ENCODE assay signal across 8 cellular contexts in the genomic region with DNA sequence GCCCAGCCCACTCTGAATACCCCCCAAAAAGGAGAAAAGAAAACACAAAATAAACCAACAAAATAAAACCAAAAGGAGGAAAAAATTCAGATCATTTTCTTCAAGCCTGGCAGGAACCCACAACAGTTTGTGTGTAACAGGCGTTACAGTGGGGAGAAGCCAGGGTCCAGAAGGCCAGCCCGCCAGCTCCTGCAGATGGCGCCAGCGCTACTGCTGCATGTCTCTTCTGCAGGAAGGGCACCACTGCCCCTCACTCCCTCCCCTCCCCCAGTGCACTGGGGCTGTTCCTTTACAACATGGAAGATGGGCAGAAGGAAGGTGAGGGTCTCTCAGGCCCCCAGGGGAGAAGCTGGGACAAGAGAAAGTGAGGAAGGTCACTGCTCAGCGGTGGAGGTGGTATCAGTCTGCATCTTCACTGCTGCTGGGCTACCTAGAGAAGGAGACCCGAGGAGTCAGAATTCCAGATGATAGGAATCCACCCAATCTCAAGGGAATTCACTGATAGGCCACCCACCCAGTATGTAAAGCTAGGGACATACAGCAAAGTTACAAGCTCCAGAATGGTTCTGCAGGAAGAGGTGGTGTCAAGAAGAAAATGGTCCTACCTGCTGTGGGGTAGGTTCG. TPM values are rescaled to one million over a fixed set of nuclear protein-coding genes. Genes with fewer than 3 reads are reported as not detected.
DNase-seq lines count a peak whose midpoint lies in the region; ATAC-seq and TF ChIP-seq lines count a peak whose summit lies in the region.

No MANE protein-coding gene starts in this region.

- POLR2A ChIA-PET in Caco-2 (lab: Charles Lee), result interaction anchor here (1.0 kb wide), 1 partner anchor 119 kb away, joined by 11 read pairs; a partner anchor contains a TSS

- peak; percentile 76 to 82 for TF ChIP-seq CTCF in Caco-2 (IDR thresholded peaks at IDR 0.05; ENCODE audit: insufficient read depth in 1 of 2, low read depth in 1 of 2, low read length in 1 of 2, severe bottlenecking in 1 of 2, unreplicated experiment in 1 of 2)
- peak; percentile 71; the same call in 1 of the 2 replicates for TF ChIP-seq CTCF in HFFc6 (IDR thresholded peaks at IDR 0.05)
- TF ChIP-seq CTCF in body of pancreas (IDR thresholded peaks at IDR 0.05), result peak in 5 of 7 experiments; percentile 10 to 25 (median 15)
- peak; percentile 12 for TF ChIP-seq CTCF in mesothelial cell of epicardium (IDR thresholded peaks at IDR 0.05; ENCODE audit: unreplicated experiment)

- no TSS peak for BruUV-seq in Caco-2 (replicated peaks; lab: Mats Ljungman, UMichigan)

- no peak overlapping the region for H3K4me3 ChIP-seq in Caco-2 (ENCODE audit: low read depth, low read length)
- H3K4me3 ChIP-seq in body of pancreas, result no peak overlapping the region

- DNase-seq in Caco-2, result peak; percentile 82 to 84
- DNase-seq in HFFc6, result no peak
- peak; percentile 42 for DNase-seq in RPMI7951 (ENCODE audit: low read depth)
- DNase-seq in body of pancreas, result peak; percentile 61 to 75 (median 68)
- no peak for DNase-seq in mesothelial cell of epicardium (ENCODE audit: low spot score in 2 of 2, unreplicated experiment in 2 of 2)
- no peak for DNase-seq in kidney glomerular epithelial cell (lab: John Stamatoyannopoulos, UW)

- intact Hi-C loops in Caco-2 (cut with micrococcal nuclease; ENCODE audit: unreplicated experiment) (loop anchor here (5.0 kb wide), 1 partner anchor 257 kb away; a partner anchor contains a TSS), body of pancreas (cut with DNase I) (no loop called here)

- H3K4me1 Mint-ChIP-seq in Caco-2 (ENCODE audit: low read depth, unreplicated experiment), result peaks cover 23% of the 10 kb centered on the region
- H3K4me1 Mint-ChIP-seq in HFFc6 (ENCODE audit: low read depth), result peaks cover 19% of the 10 kb centered on the region
- peaks cover 14% of the 10 kb centered on the region for H3K4me1 Mint-ChIP-seq in mesothelial cell of epicardium

- CTCF ChIA-PET in Caco-2 (lab: Charles Lee), result interaction anchor here (0.5 to 1.5 kb wide), 12 partner anchors 12 to 183 kb away, joined by 3 to 9 read pairs (median 4); a partner anchor contains a TSS

- 61 to 62% methylated on average over 7 of the region's 7 CpGs for WGBS in body of pancreas, 2 donors

- H3K27ac ChIP-seq in body of pancreas, result no peak overlapping the region

- H3K27ac Mint-ChIP-seq in Caco-2 (ENCODE audit: unreplicated experiment), result no peak overlapping the region
- H3K27ac Mint-ChIP-seq in HFFc6, result peak overlapping the region; percentile 99
- peak overlapping the region; percentile 25 for H3K27ac Mint-ChIP-seq in mesothelial cell of epicardium

- no peaks in the 10 kb centered on the region for H3K27me3 ChIP-seq in Caco-2 (replicated peaks; ENCODE audit: control insufficient read depth, insufficient read depth, low read length)
- H3K27me3 ChIP-seq in body of pancreas, result no peaks in the 10 kb centered on the region

- H3K27me3 Mint-ChIP-seq in Caco-2 (ENCODE audit: insufficient read depth, unreplicated experiment) (no peaks in the 10 kb centered on the region), HFFc6 (ENCODE audit: insufficient read depth) (peaks cover 5% of the 10 kb centered on the region; the same call in 1 of the 2 replicates), mesothelial cell of epicardium (ENCODE audit: low read depth) (no peaks in the 10 kb centered on the region)

- H3K36me3 ChIP-seq in Caco-2 (ENCODE audit: control insufficient read depth, insufficient read depth, low read length), result peaks cover 12% of the 10 kb centered on the region
- H3K36me3 ChIP-seq in body of pancreas (replicated peaks in 1 of 2; ENCODE audit: insufficient read depth in 1 of 2, low read depth in 2 of 2), result peaks cover 15 to 36% of the 10 kb centered on the region in 2 donors

- peak; percentile 25 for ATAC-seq in body of pancreas
- ATAC-seq in GM18873 (IDR thresholded peaks at IDR 0.05; ENCODE audit: low FRiP score, unreplicated experiment), result no peak
- no peak for ATAC-seq in HG02763 (IDR thresholded peaks at IDR 0.05; ENCODE audit: unreplicated experiment)

- H3K4me3 Mint-ChIP-seq in Caco-2 (ENCODE audit: unreplicated experiment) (peak overlapping the region; percentile 81), HFFc6 (no peak overlapping the region), mesothelial cell of epicardium (peak overlapping the region; percentile 10)

- no peak for TF ChIP-seq POLR2A in body of pancreas (IDR thresholded peaks at IDR 0.05)

- H3K4me1 ChIP-seq in Caco-2 (no peaks in the 10 kb centered on the region), body of pancreas (peaks cover 26% of the 10 kb centered on the region)

- H3K9me3 Mint-ChIP-seq in Caco-2 (ENCODE audit: unreplicated experiment) (no peaks in the 10 kb centered on the region), HFFc6 (peaks cover 3% of the 10 kb centered on the region; the same call in 1 of the 2 replicates), mesothelial cell of epicardium (no peaks in the 10 kb centered on the region)

- H3K36me3 Mint-ChIP-seq in Caco-2 (ENCODE audit: insufficient read depth, unreplicated experiment) (peaks cover 96% of the 10 kb centered on the region), HFFc6 (ENCODE audit: low read depth) (peaks cover 60% of the 10 kb centered on the region), mesothelial cell of epicardium (peaks cover 47% of the 10 kb centered on the region)

- H3K9me3 ChIP-seq in Caco-2 (no peaks in the 10 kb centered on the region), body of pancreas (no peaks in the 10 kb centered on the region)

RNA-seq across cellular contexts. Expression of a gene that starts 2.3 kb away (rescaled TPM):
- total RNA-seq in Caco-2 (2022), result 145 and 157 TPM in 2 replicates
- 10 to 100 TPM; 39.5 to 60.5 (median 42.6) TPM for total RNA-seq in HFFc6 (2021; fragmentation: NEBNext Ultra II Directional; extraction: Animal tissue kit (Norgen Biotek cat#: 25700))
- 14.2 and 17.8 TPM in 2 replicates for total RNA-seq in RPMI7951 (2014; rRNA removed; shearing (Covaris generic))
- 10 to 100 TPM; 10.9 to 83.1 TPM for total RNA-seq in body of pancreas
- total RNA-seq in mesothelial cell of epicardium, result 51.8 to 58.6 TPM (median 56.6 TPM) in 3 replicates

RNA-seq across cellular contexts. Expression of a gene that starts 14.5 kb away (rescaled TPM):
- total RNA-seq in Caco-2 (2022), result 0.48 and 0.53 TPM in 2 replicates
- 10 to 100 TPM; 25.9 to 35.6 (median 29.2) TPM for total RNA-seq in HFFc6 (2021; fragmentation: NEBNext Ultra II Directional; extraction: Animal tissue kit (Norgen Biotek cat#: 25700))
- 5.8 and 8.6 TPM in 2 replicates for total RNA-seq in RPMI7951 (2014; rRNA removed; shearing (Covaris generic))
- 10 to 100 TPM; 11.4 to 13.2 TPM for total RNA-seq in body of pancreas
- total RNA-seq in mesothelial cell of epicardium, result 14.8 to 16.1 TPM (median 14.8 TPM) in 3 replicates

RNA-seq across cellular contexts. Expression of a gene that starts 36.1 kb away (rescaled TPM):
- total RNA-seq in Caco-2 (2022), result 4,975 and 5,337 TPM in 2 replicates
- total RNA-seq in HFFc6 (2021; fragmentation: NEBNext Ultra II Directional; extraction: Animal tissue kit (Norgen Biotek cat#: 25700)), result 1,000 to 10,000 TPM; 6,263 to 7,539 (median 6,900) TPM
- total RNA-seq in RPMI7951 (2014; rRNA removed; shearing (Covaris generic)), result 8,506 and 8,626 TPM in 2 replicates
- 100 to 1,000 TPM; 311 to 476 TPM for total RNA-seq in body of pancreas
- total RNA-seq in mesothelial cell of epicardium, result 2,078 to 2,104 TPM (median 2,089 TPM) in 3 replicates

RNA-seq across cellular contexts. Expression of a gene that starts 36.8 kb away (rescaled TPM):
- total RNA-seq in Caco-2 (2022) (223 and 229 TPM in 2 replicates), body of pancreas (100 to 1,000 TPM; 114 to 122 TPM), mesothelial cell of epicardium (332 to 358 TPM (median 332 TPM) in 3 replicates)
- total RNA-seq in HFFc6 (2021; fragmentation: NEBNext Ultra II Directional; extraction: Animal tissue kit (Norgen Biotek cat#: 25700)), result 100 to 1,000 TPM; 167 to 193 (median 183) TPM
- total RNA-seq in RPMI7951 (2014; rRNA removed; shearing (Covaris generic)), result 167 and 180 TPM in 2 replicates

Comparison
In these comparisons a context has a peak if more than half of its experiments do, and no peak if none do; other contexts are left out.
1. DNase-seq: peak in Caco-2 (2 of 2), RPMI7951 (single experiment) and body of pancreas (4 of 4); none in HFFc6 (single experiment), mesothelial cell of epicardium (0 of 2) and kidney glomerular epithelial cell (single experiment).
2. CTCF ChIP-seq: peak in every context shown above with its lines; median percentile 79 in Caco-2; 71 in HFFc6; 15 in body of pancreas; 12 in mesothelial cell of epicardium.